ENCODE assay signal across 11 cellular contexts in the genomic region with DNA sequence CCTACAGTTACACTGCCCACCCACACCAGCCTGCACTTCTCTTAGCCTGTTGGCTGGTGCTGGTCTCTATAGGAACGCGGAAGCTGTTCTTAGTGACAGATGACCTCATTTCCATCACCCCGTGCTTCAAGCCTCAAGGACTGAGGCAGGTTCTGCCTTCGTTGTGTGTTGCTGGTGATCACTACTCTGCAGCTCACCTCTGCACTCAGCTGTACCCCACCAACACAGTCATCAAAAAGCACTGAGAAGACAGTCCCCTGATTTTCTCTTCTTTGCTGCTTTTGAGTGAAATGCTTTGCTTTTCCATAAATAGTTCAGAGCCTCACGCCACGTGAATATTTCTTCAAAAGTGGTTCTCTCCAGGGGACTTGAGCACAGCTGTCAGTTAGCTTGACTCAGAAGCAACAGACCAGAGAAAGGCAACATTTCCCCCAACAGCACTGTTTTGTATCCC.
DNase-seq lines count a peak whose midpoint lies in the region; ATAC-seq, FAIRE-seq and TF ChIP-seq lines count a peak whose summit lies in the region.
"Had no signal": no experiment of that assay in that cellular context is flagged by ENCODE, and none has a peak within 500 bp of the region (broad histone marks: within the 10 kb centered on the region; RNA-seq: fewer than 3 reads in every experiment).

No MANE protein-coding gene starts in this region.

- H3K4me1 Mint-ChIP-seq in astrocyte (ENCODE audit: low read depth, unreplicated experiment), result peaks cover 15% of the 10 kb centered on the region
- H3K4me1 Mint-ChIP-seq in effector memory CD8-positive, alpha-beta T cell (ENCODE audit: low read depth in 2 of 2), result peaks cover 9 to 12% of the 10 kb centered on the region in 2 donors

- no peaks in the 10 kb centered on the region for H3K79me1 ChIP-seq in neuronal stem cell (ENCODE audit: low read depth, low read length)

- FAIRE-seq in astrocyte (lab: Jason Lieb, UNC), result no peak

- H3K27ac Mint-ChIP-seq in astrocyte (ENCODE audit: unreplicated experiment), result peak overlapping the region; percentile 70
- H3K27ac Mint-ChIP-seq in effector memory CD8-positive, alpha-beta T cell, result no peak overlapping the region
- H3K27ac Mint-ChIP-seq: dendritic cell treated with granulocyte-macrophage colony-stimulating factor and Interleukin-4, amounts not matched to agents 40 ng/mL and 50 ng/mL, for 4 days had no signal

- H4K91ac ChIP-seq in neuronal stem cell (ENCODE audit: low read depth, low read length, poor library complexity), result no peak overlapping the region

- H3K4me2 ChIP-seq in astrocyte (ENCODE audit: low read length), result peak overlapping the region; percentile 49
- no peak overlapping the region for H3K4me2 ChIP-seq in neuronal stem cell (ENCODE audit: insufficient read depth, low read length, poor library complexity, severe bottlenecking)

- H3K27me3 ChIP-seq in astrocyte (ENCODE audit: insufficient read depth, low read length) (no peaks in the 10 kb centered on the region), neuronal stem cell (ENCODE audit: control insufficient read depth in 3 of 3, insufficient read depth in 3 of 3, low read depth in 1 of 3, low read length in 3 of 3) (no peaks in the 10 kb centered on the region), tibial artery (no peaks in the 10 kb centered on the region)
- H3K27me3 ChIP-seq: ovary, SJSA1 had no signal

- H3K27ac ChIP-seq in astrocyte (ENCODE audit: low read depth, low read length) (no peak overlapping the region), neuronal stem cell (replicated peaks; ENCODE audit: low read length) (no peak overlapping the region), tibial artery (no peak overlapping the region)
- H3K27ac ChIP-seq: ovary, SJSA1 had no signal

- no peak for TF ChIP-seq CTCF in astrocyte (IDR thresholded peaks at IDR 0.05; ENCODE audit: insufficient read depth, low read depth, low read length)
- TF ChIP-seq CTCF in tibial artery (IDR thresholded peaks at IDR 0.05), result no peak

- peak overlapping the region; percentile 47 for H3K4me3 Mint-ChIP-seq in astrocyte (ENCODE audit: unreplicated experiment)
- H3K4me3 Mint-ChIP-seq in effector memory CD8-positive, alpha-beta T cell, result no peak overlapping the region
- H3K4me3 Mint-ChIP-seq: dendritic cell treated with granulocyte-macrophage colony-stimulating factor and Interleukin-4, amounts not matched to agents 40 ng/mL and 50 ng/mL, for 4 days had no signal

- ATAC-seq in GM18870 (IDR thresholded peaks at IDR 0.05; ENCODE audit: unreplicated experiment) (peak; percentile 79), HG02763 (IDR thresholded peaks at IDR 0.05; ENCODE audit: unreplicated experiment) (peak; percentile 55)
- ATAC-seq in effector memory CD8-positive, alpha-beta T cell (replicated peaks), result no peak

- no peaks in the 10 kb centered on the region for H4K20me1 ChIP-seq in astrocyte (ENCODE audit: insufficient read depth, low read length)

- H3K4ac ChIP-seq in neuronal stem cell (ENCODE audit: low read length), result no peak overlapping the region

- no peak overlapping the region for H3K14ac ChIP-seq in neuronal stem cell (ENCODE audit: low read length)

- no peaks in the 10 kb centered on the region for H3K9me3 ChIP-seq in astrocyte (ENCODE audit: insufficient read depth, low read depth, low read length)
- H3K9me3 ChIP-seq in neuronal stem cell (replicated peaks in 1 of 2; ENCODE audit: control insufficient read depth in 2 of 2, insufficient read depth in 1 of 2, low read depth in 1 of 2, low read length in 2 of 2), result no peaks in the 10 kb centered on the region
- H3K9me3 ChIP-seq in tibial artery, result no peaks in the 10 kb centered on the region
- H3K9me3 ChIP-seq: ovary, SJSA1 had no signal

- DNase-seq in astrocyte (ENCODE audit: low read depth), result no peak
- DNase-seq in neuronal stem cell (ENCODE audit: low spot score), result no peak
- no peak for DNase-seq in stimulated activated CD4-positive, alpha-beta T cell treated with anti-CD3 and anti-CD28 coated beads, Interleukin-1b, Interleukin-23, amount 100 ng/mL, for 48 hours
- DNase-seq in tibial artery, result no peak
- no peak for DNase-seq in NCI-H748 treated with DMSO at 0.1 percent for 48 hours (lab: John Stamatoyannopoulos, UW)
- no peak for DNase-seq in effector memory CD8-positive, alpha-beta T cell
- DNase-seq: ovary had no signal

- H3K36me3 Mint-ChIP-seq in astrocyte (ENCODE audit: low read depth, unreplicated experiment), result no peaks in the 10 kb centered on the region
- peaks cover 3% of the 10 kb centered on the region for H3K36me3 Mint-ChIP-seq in effector memory CD8-positive, alpha-beta T cell (ENCODE audit: insufficient read depth)

- H3K9ac ChIP-seq in astrocyte (ENCODE audit: low read length), result no peak overlapping the region
- H3K9ac ChIP-seq in neuronal stem cell (ENCODE audit: low read depth, low read length, poor library complexity), result peak overlapping the region; percentile 72

- no peaks in the 10 kb centered on the region for H3K9me3 Mint-ChIP-seq in astrocyte (ENCODE audit: unreplicated experiment)
- H3K9me3 Mint-ChIP-seq in effector memory CD8-positive, alpha-beta T cell, result no peaks in the 10 kb centered on the region
- H3K9me3 Mint-ChIP-seq: dendritic cell treated with granulocyte-macrophage colony-stimulating factor and Interleukin-4, amounts not matched to agents 40 ng/mL and 50 ng/mL, for 4 days had no signal

- H2AK5ac ChIP-seq in neuronal stem cell (ENCODE audit: low read depth, low read length), result no peak overlapping the region

- no peak overlapping the region for H3K23ac ChIP-seq in neuronal stem cell (ENCODE audit: low read depth, low read length, poor library complexity)

- H2BK15ac ChIP-seq in neuronal stem cell (ENCODE audit: low read length), result no peak overlapping the region

- H3K36me3 ChIP-seq in astrocyte (ENCODE audit: insufficient read depth, low read length) (no peaks in the 10 kb centered on the region), neuronal stem cell (replicated peaks in 1 of 2; ENCODE audit: control insufficient read depth in 2 of 2, insufficient read depth in 2 of 2, low read length in 2 of 2) (no peaks in the 10 kb centered on the region), tibial artery (no peaks in the 10 kb centered on the region)
- H3K36me3 ChIP-seq: ovary, SJSA1 had no signal

- H4K8ac ChIP-seq in neuronal stem cell (ENCODE audit: low read depth, low read length), result no peak overlapping the region

- intact Hi-C loops in tibial artery (cut with DNase I; ENCODE audit: low total_unique reads), result no loop called here

- H3K18ac ChIP-seq in neuronal stem cell (ENCODE audit: low read length), result no peak overlapping the region

- H2BK5ac ChIP-seq in neuronal stem cell (ENCODE audit: low read length), result no peak overlapping the region

- no CpG with 5 or more reads among the region's 6 CpGs for whole genome bisulfite sequencing in neuronal stem cell (ENCODE audit: extremely low coverage in 2 of 2, insufficient read length in 2 of 2, insufficient replicate concordance in 1 of 2), 2 donors

- no peak overlapping the region for H2BK120ac ChIP-seq in neuronal stem cell (ENCODE audit: low read depth, low read length)

- H3K27me3 Mint-ChIP-seq in astrocyte (ENCODE audit: low read depth, unreplicated experiment), result no peaks in the 10 kb centered on the region
- H3K27me3 Mint-ChIP-seq in effector memory CD8-positive, alpha-beta T cell, result peaks cover 43 to 45% of the 10 kb centered on the region in 2 donors

- no peak overlapping the region for H3K4me3 ChIP-seq in astrocyte (ENCODE audit: insufficient read depth, low read depth, low read length)
- no peak overlapping the region for H3K4me3 ChIP-seq in neuronal stem cell (ENCODE audit: low read length in 2 of 2)
- no peak overlapping the region for H3K4me3 ChIP-seq in tibial artery
- H3K4me3 ChIP-seq: ovary, SJSA1 had no signal

- no peak overlapping the region for H2BK12ac ChIP-seq in neuronal stem cell (ENCODE audit: low read length)

- peaks cover 8% of the 10 kb centered on the region for H3K4me1 ChIP-seq in astrocyte (ENCODE audit: insufficient read depth, low read length)
- peaks cover 0 to 5% of the 10 kb centered on the region in 2 donors for H3K4me1 ChIP-seq in neuronal stem cell (ENCODE audit: control insufficient read depth in 2 of 2, insufficient read depth in 1 of 2, low read depth in 1 of 2, low read length in 2 of 2)
- peaks cover 0 to 16% (median 2%) of the 10 kb centered on the region in 4 donors for H3K4me1 ChIP-seq in tibial artery
- H3K4me1 ChIP-seq: SJSA1 had no signal

- no peaks in the 10 kb centered on the region for H3K79me2 ChIP-seq in astrocyte (ENCODE audit: insufficient read depth, low read length)

- H2AFZ ChIP-seq in astrocyte (ENCODE audit: low read depth, low read length) (no peak overlapping the region), neuronal stem cell (ENCODE audit: low read length) (no peak overlapping the region)
